Comparison of ENCODE assay signal across 14 cellular contexts in the genomic region with DNA sequence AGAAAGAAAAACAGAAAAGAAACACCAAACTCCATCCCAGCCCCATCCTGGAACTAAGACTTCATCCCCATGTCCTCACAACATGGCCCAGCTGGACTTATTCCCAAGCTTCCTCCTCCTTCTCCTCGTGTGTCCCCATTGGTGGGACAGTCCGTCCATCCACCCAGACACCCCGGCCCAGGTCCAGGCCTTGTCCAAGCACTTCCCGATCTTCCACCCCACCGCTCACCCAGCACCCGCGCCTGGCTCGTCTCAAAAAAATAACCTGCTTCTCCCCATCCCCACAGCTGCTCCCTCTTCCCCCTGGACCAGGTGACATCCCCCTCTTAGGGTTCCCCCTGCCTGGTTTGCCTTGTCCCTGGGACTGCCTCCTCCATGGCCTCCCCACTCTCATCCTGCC. TPM values are rescaled to one million over a fixed set of nuclear protein-coding genes. Genes with fewer than 3 reads are reported as not detected.
A peak's percentile ranks its signal among the peaks of the same experiment; 100 is the strongest.
DNase-seq lines count a peak whose midpoint lies in the region; ATAC-seq and TF ChIP-seq lines count a peak whose summit lies in the region.
"Had no signal": no experiment of that assay in that cellular context is flagged by ENCODE, and none has a peak within 500 bp of the region (broad histone marks: within the 10 kb centered on the region; RNA-seq: fewer than 3 reads in every experiment).

No MANE protein-coding gene starts in this region.

- no peak overlapping the region for H3K4me2 ChIP-seq in H9 (ENCODE audit: insufficient read depth, insufficient read length, low read length)

- H3K56ac ChIP-seq in H9 (ENCODE audit: insufficient read length, low read depth, low read length) = no peak overlapping the region

- H3T11ph ChIP-seq in H9 (ENCODE audit: low read length) = no peak overlapping the region

- H2AK5ac ChIP-seq in H9 (ENCODE audit: insufficient read length, low read length) = no peak overlapping the region

- intact Hi-C loops in CD4-positive, alpha-beta T cell (cut with DNase I, micrococcal nuclease) = no loop called here
- intact Hi-C loops in activated B cell treated with CpG ODN at 0.5 μM for 24 hours (cut with micrococcal nuclease) = no loop called here
- intact Hi-C loops in gastrocnemius medialis (cut with DNase I; ENCODE audit: low total_unique reads) = no loop called here
- intact Hi-C loops in activated CD8-positive, alpha-beta T cell treated with anti-CD3 and anti-CD28 coated beads for 36 hours (cut with micrococcal nuclease) = loop anchor here (10.0 kb wide), 1 partner anchor 71 kb away; no protein-coding TSS in a partner anchor

- POLR2A ChIA-PET in CD4-positive, alpha-beta T cell (lab: Charles Lee) = interaction anchor here (1.4 kb wide), 1 partner anchor 22 kb away, joined by 4 read pairs; the partner anchor contains the start of gene TRAPPC5
- POLR2A ChIA-PET in activated B cell treated with CpG ODN at 0.5 μM for 24 hours (lab: Charles Lee) = interaction anchor here (0.5 to 2.8 kb wide), 8 partner anchors 8 to 75 kb away, joined by 3 to 41 read pairs (median 4); partner anchors contain the start of genes PET100, TRAPPC5 and XAB2
- POLR2A ChIA-PET in activated CD8-positive, alpha-beta T cell treated with anti-CD3 and anti-CD28 coated beads for 36 hours (lab: Charles Lee) = no interaction called here

- H3K4me1 Mint-ChIP-seq in CD4-positive, alpha-beta T cell (ENCODE audit: low read depth) = peaks cover 45% of the 10 kb centered on the region
- H3K4me1 Mint-ChIP-seq in H9 (peaks cover 8 to 18% of the 10 kb centered on the region in 2 experiments), activated B cell treated with CpG ODN at 0.5 μM for 24 hours (peaks cover 97% of the 10 kb centered on the region)
- peaks cover 53% of the 10 kb centered on the region for H3K4me1 Mint-ChIP-seq in activated CD8-positive, alpha-beta T cell treated with anti-CD3 and anti-CD28 coated beads for 36 hours (ENCODE audit: low read depth)

- H3K4me3 ChIP-seq in neutrophil (ENCODE audit: low read depth in 1 of 2, low read length in 1 of 2) (no peak overlapping the region), gastrocnemius medialis (no peak overlapping the region)

- H3K27ac ChIP-seq in CD4-positive, alpha-beta T cell (ENCODE audit: low read depth, low read length) = no peak overlapping the region
- no peak overlapping the region for H3K27ac ChIP-seq in H9 (ENCODE audit: insufficient read length, low read depth, low read length)
- H3K27ac ChIP-seq in neutrophil = peak overlapping the region; percentile 99
- H3K27ac ChIP-seq in gastrocnemius medialis = no peak overlapping the region

- no peak overlapping the region for H3K18ac ChIP-seq in H9 (ENCODE audit: insufficient read length, low read depth, low read length)

- H2BK20ac ChIP-seq in H9 (ENCODE audit: low read depth, low read length, poor library complexity, severe bottlenecking) = no peak overlapping the region

- TF ChIP-seq CTCF in CD4-positive, alpha-beta T cell (IDR thresholded peaks at IDR 0.05) = no peak
- no peak for TF ChIP-seq CTCF in H9 (conservative IDR thresholded peaks at IDR 0.05)
- TF ChIP-seq CTCF in activated B cell treated with CpG ODN at 0.5 μM for 24 hours (IDR thresholded peaks at IDR 0.05) = no peak
- no peak for TF ChIP-seq CTCF in neutrophil (IDR thresholded peaks at IDR 0.05)
- no peak for TF ChIP-seq CTCF in gastrocnemius medialis (IDR thresholded peaks at IDR 0.05 in 4 of 5, conservative IDR thresholded peaks at IDR 0.05 in 1 of 5)
- TF ChIP-seq CTCF in activated CD8-positive, alpha-beta T cell treated with anti-CD3 and anti-CD28 coated beads for 36 hours (IDR thresholded peaks at IDR 0.05) = no peak

- in situ Hi-C loops in gastrocnemius medialis (cut with MboI; ENCODE audit: low sequenced_read_pairs in 4 of 4) = no loop called here

- peaks cover 10% of the 10 kb centered on the region for H3K27me3 Mint-ChIP-seq in CD4-positive, alpha-beta T cell
- H3K27me3 Mint-ChIP-seq in H9 (ENCODE audit: low read depth) = peaks cover 55% of the 10 kb centered on the region
- H3K27me3 Mint-ChIP-seq in activated B cell treated with CpG ODN at 0.5 μM for 24 hours = no peaks in the 10 kb centered on the region
- peaks cover 2% of the 10 kb centered on the region for H3K27me3 Mint-ChIP-seq in activated CD8-positive, alpha-beta T cell treated with anti-CD3 and anti-CD28 coated beads for 36 hours

- H2BK5ac ChIP-seq in H9 (ENCODE audit: insufficient read length, low read length) = no peak overlapping the region

- H3K27ac Mint-ChIP-seq in CD4-positive, alpha-beta T cell = peak overlapping the region; percentile 97
- H3K27ac Mint-ChIP-seq in H9 = 0 out of 7 replicates have a peak overlapping the region, but pooled peaks of 1 of the 3 experiments have one; percentile 22
- peak overlapping the region; percentile 97 for H3K27ac Mint-ChIP-seq in activated B cell treated with CpG ODN at 0.5 μM for 24 hours
- H3K27ac Mint-ChIP-seq in activated CD8-positive, alpha-beta T cell treated with anti-CD3 and anti-CD28 coated beads for 36 hours = no peak overlapping the region

- no peak overlapping the region; the same call in 1 of the 2 replicates for H3K14ac ChIP-seq in H9 (ENCODE audit: insufficient read depth, low read length)

- no peaks in the 10 kb centered on the region for H4K20me1 ChIP-seq in H9 (ENCODE audit: control insufficient read depth, insufficient read depth, insufficient read length)

- H2BK15ac ChIP-seq in H9 (ENCODE audit: low read depth, low read length) = no peak overlapping the region

- H3K23ac ChIP-seq in H9 (ENCODE audit: insufficient read length, low read depth, low read length) = no peak overlapping the region

- no peak for ATAC-seq in CD4-positive, alpha-beta T cell (ENCODE audit: poor library complexity)
- ATAC-seq in activated B cell treated with CpG ODN at 0.5 μM for 24 hours (ENCODE audit: low read depth) = no peak
- no peak for ATAC-seq in gastrocnemius medialis
- ATAC-seq in HG03039 (IDR thresholded peaks at IDR 0.05; ENCODE audit: unreplicated experiment) = no peak
- ATAC-seq in activated CD8-positive, alpha-beta T cell treated with anti-CD3 and anti-CD28 coated beads for 36 hours = no peak

- CTCF ChIA-PET in CD4-positive, alpha-beta T cell (lab: Charles Lee) = interaction anchor here (1.6 kb wide), 1 partner anchor 135 kb away, joined by 6 read pairs; no protein-coding TSS in a partner anchor
- CTCF ChIA-PET in activated B cell treated with CpG ODN at 0.5 μM for 24 hours (lab: Charles Lee) = interaction anchor here (2.8 kb wide), 1 partner anchor 23 kb away, joined by 8 read pairs; the partner anchor contains the start of gene TRAPPC5
- CTCF ChIA-PET in activated CD8-positive, alpha-beta T cell treated with anti-CD3 and anti-CD28 coated beads for 36 hours (lab: Charles Lee) = interaction anchor here (1.5 kb wide), 1 partner anchor 22 kb away, joined by 6 read pairs; the partner anchor contains the start of gene TRAPPC5

- H4K8ac ChIP-seq in H9 (replicated peaks; ENCODE audit: insufficient read length, low read depth, low read length) = no peak overlapping the region

- no peak overlapping the region for H4K5ac ChIP-seq in H9 (ENCODE audit: insufficient read length, low read depth, low read length)

- H3K4me3 Mint-ChIP-seq in CD4-positive, alpha-beta T cell = no peak overlapping the region
- H3K4me3 Mint-ChIP-seq in H9 (no peak overlapping the region), activated B cell treated with CpG ODN at 0.5 μM for 24 hours (no peak overlapping the region)
- H3K4me3 Mint-ChIP-seq in activated CD8-positive, alpha-beta T cell treated with anti-CD3 and anti-CD28 coated beads for 36 hours = no peak overlapping the region

- WGBS in H9 (ENCODE audit: extremely low coverage, insufficient read length, low lambda C conversion rate) = no CpG with 5 or more reads among the region's 8 CpGs

- H3K36me3 ChIP-seq in neutrophil (no peaks in the 10 kb centered on the region), gastrocnemius medialis (no peaks in the 10 kb centered on the region)
- H3K36me3 ChIP-seq: BE2C had no signal

- no peaks in the 10 kb centered on the region for H3K9me3 Mint-ChIP-seq in CD4-positive, alpha-beta T cell
- H3K9me3 Mint-ChIP-seq in H9 (no peaks in the 10 kb centered on the region), activated B cell treated with CpG ODN at 0.5 μM for 24 hours (no peaks in the 10 kb centered on the region)
- no peaks in the 10 kb centered on the region for H3K9me3 Mint-ChIP-seq in activated CD8-positive, alpha-beta T cell treated with anti-CD3 and anti-CD28 coated beads for 36 hours

- no peaks in the 10 kb centered on the region for H3K23me2 ChIP-seq in H9 (ENCODE audit: insufficient read length, low read depth, low read length, poor library complexity, severe bottlenecking)

- no peaks in the 10 kb centered on the region for H3K4me1 ChIP-seq in H9 (ENCODE audit: insufficient read depth, low read length)
- peaks cover 40 to 41% of the 10 kb centered on the region in 2 experiments for H3K4me1 ChIP-seq in neutrophil (ENCODE audit: control insufficient read depth in 1 of 2, insufficient read depth in 1 of 2, low read depth in 1 of 2, low read length in 1 of 2)
- H3K4me1 ChIP-seq in gastrocnemius medialis = no peaks in the 10 kb centered on the region
- H3K4me1 ChIP-seq: BE2C had no signal

- H2BK120ac ChIP-seq in H9 (ENCODE audit: low read depth, low read length, poor library complexity, severe bottlenecking) = no peak overlapping the region

- H3K27me3 ChIP-seq in CD4-positive, alpha-beta T cell (ENCODE audit: control insufficient read depth, insufficient read depth, low read length) = no peaks in the 10 kb centered on the region
- H3K27me3 ChIP-seq in H9 (ENCODE audit: insufficient read depth, low read length) = no peaks in the 10 kb centered on the region
- peaks cover 4% of the 10 kb centered on the region for H3K27me3 ChIP-seq in neutrophil
- H3K27me3 ChIP-seq in gastrocnemius medialis = peaks cover 0 to 9% (median 5%) of the 10 kb centered on the region in 3 donors

- no peak overlapping the region for H2BK12ac ChIP-seq in H9 (ENCODE audit: insufficient read length, low read depth, low read length)

- H3K79me1 ChIP-seq in H9 (ENCODE audit: insufficient read depth, low read depth, low read length, poor library complexity, severe bottlenecking) = no peaks in the 10 kb centered on the region

- H4K91ac ChIP-seq in H9 (ENCODE audit: insufficient read length, low read depth, low read length) = no peak overlapping the region

- no peak for TF ChIP-seq POLR2A in gastrocnemius medialis (IDR thresholded peaks at IDR 0.05)

- no peak overlapping the region for H3K9ac ChIP-seq in H9 (ENCODE audit: extremely low read depth, insufficient read length, low read length)

- no peak overlapping the region for H3K4ac ChIP-seq in H9 (ENCODE audit: low read depth, low read length)

- H3K9me3 ChIP-seq in CD4-positive, alpha-beta T cell (ENCODE audit: control insufficient read depth, low read length) = no peaks in the 10 kb centered on the region
- H3K9me3 ChIP-seq in H9 (ENCODE audit: control insufficient read depth, low read depth, low read length) (no peaks in the 10 kb centered on the region), neutrophil (no peaks in the 10 kb centered on the region), gastrocnemius medialis (no peaks in the 10 kb centered on the region)
- H3K9me3 ChIP-seq: BE2C had no signal

- no peaks in the 10 kb centered on the region for H3K36me3 Mint-ChIP-seq in CD4-positive, alpha-beta T cell (ENCODE audit: low read depth)
- H3K36me3 Mint-ChIP-seq in H9 (ENCODE audit: insufficient read depth in 1 of 3, low read depth in 3 of 3) (no peaks in the 10 kb centered on the region; a peak in 1 of 7 replicates), activated B cell treated with CpG ODN at 0.5 μM for 24 hours (ENCODE audit: low read depth) (peaks cover 14% of the 10 kb centered on the region)
- peaks cover 1% of the 10 kb centered on the region for H3K36me3 Mint-ChIP-seq in activated CD8-positive, alpha-beta T cell treated with anti-CD3 and anti-CD28 coated beads for 36 hours (ENCODE audit: low read depth)

- H2AFZ ChIP-seq in H9 (ENCODE audit: low read length) = no peak overlapping the region

- H3K79me2 ChIP-seq in H9 (ENCODE audit: insufficient read depth, low read length) = no peaks in the 10 kb centered on the region

- DNase-seq in CD4-positive, alpha-beta T cell = no peak
- peak; percentile 47 for DNase-seq in H9
- DNase-seq in activated B cell treated with CpG ODN at 0.5 μM for 24 hours = no peak
- no peak for DNase-seq in gastrocnemius medialis
- DNase-seq in foreskin melanocyte = no peak
- no peak for DNase-seq in activated CD8-positive, alpha-beta T cell treated with anti-CD3 and anti-CD28 coated beads for 36 hours
- DNase-seq: BE2C, DMS153, Karpas-422, NCI-H1930, NCI-H524, SHP77 had no signal

RNA-seq across cellular contexts. Expression of gene FCER2, which starts 1.4 kb away (rescaled TPM):
- not detected for total RNA-seq in CD4-positive, alpha-beta T cell
- not detected in 2 replicates for total RNA-seq in H9 (2021)
- 191 and 193 TPM in 2 replicates for total RNA-seq in activated B cell treated with CpG ODN at 0.5 μM for 24 hours
- total RNA-seq in gastrocnemius medialis = not detected
- 1 to 10 TPM; 3.0 to 3.7 TPM for total RNA-seq in activated CD8-positive, alpha-beta T cell treated with anti-CD3 and anti-CD28 coated beads for 36 hours

RNA-seq across cellular contexts. Expression of gene TRAPPC5, which starts 22.7 kb away (rescaled TPM):
- 10 to 100 TPM; 41.3 to 43.4 TPM for total RNA-seq in CD4-positive, alpha-beta T cell
- total RNA-seq in H9 (2021) = 77.4 and 87.8 TPM in 2 replicates
- total RNA-seq in activated B cell treated with CpG ODN at 0.5 μM for 24 hours = 110 and 123 TPM in 2 replicates
- total RNA-seq in gastrocnemius medialis = 100 to 1,000 TPM; 109 to 146 (median 126) TPM
- 10 to 100 TPM; 85.0 to 85.9 TPM for total RNA-seq in activated CD8-positive, alpha-beta T cell treated with anti-CD3 and anti-CD28 coated beads for 36 hours

RNA-seq across cellular contexts. Expression of gene MCEMP1, which starts 26.4 kb away (rescaled TPM):
- total RNA-seq in CD4-positive, alpha-beta T cell = under 1 TPM in 1 of 2 experiments, not detected in 1; 0.38 TPM
- 0.13 TPM in 1 of 2 replicates, not detected in the other for total RNA-seq in H9 (2021)
- total RNA-seq in activated B cell treated with CpG ODN at 0.5 μM for 24 hours = not detected in 2 replicates
- total RNA-seq in gastrocnemius medialis = 1 to 10 TPM in 1 of 4 donors, under 1 TPM in 1, not detected in 2; 0.16 to 1.2 TPM
- not detected for total RNA-seq in activated CD8-positive, alpha-beta T cell treated with anti-CD3 and anti-CD28 coated beads for 36 hours

RNA-seq across cellular contexts. Expression of gene CLEC4G, which starts 28.6 kb away (rescaled TPM):
- not detected for total RNA-seq in CD4-positive, alpha-beta T cell
- total RNA-seq in H9 (2021) = 0.26 TPM in 1 of 2 replicates, not detected in the other
- total RNA-seq in activated B cell treated with CpG ODN at 0.5 μM for 24 hours = 0.55 and 0.78 TPM in 2 replicates
- total RNA-seq in gastrocnemius medialis = under 1 TPM in 1 of 4 donors, not detected in 3; 0.86 TPM
- not detected for total RNA-seq in activated CD8-positive, alpha-beta T cell treated with anti-CD3 and anti-CD28 coated beads for 36 hours

RNA-seq across cellular contexts. Expression of gene RETN, which starts 34.5 kb away (rescaled TPM):
- total RNA-seq in CD4-positive, alpha-beta T cell = not detected
- total RNA-seq in H9 (2021) (not detected in 2 replicates), activated B cell treated with CpG ODN at 0.5 μM for 24 hours (not detected in 2 replicates), gastrocnemius medialis (1 to 10 TPM in 1 of 4 donors, not detected in 3; 1.2 TPM)
- not detected for total RNA-seq in activated CD8-positive, alpha-beta T cell treated with anti-CD3 and anti-CD28 coated beads for 36 hours

Comparison
In these comparisons a context has a peak if more than half of its experiments do, and no peak if none do; other contexts are left out.
1. RNA of gene FCER2, which starts 1.4 kb away (total RNA-seq): 191 to 193 TPM in activated B cell treated with CpG ODN at 0.5 μM for 24 hours; 3.0 to 3.7 TPM in activated CD8-positive, alpha-beta T cell treated with anti-CD3 and anti-CD28 coated beads for 36 hours, not detected in CD4-positive, alpha-beta T cell, not detected in H9 and not detected in gastrocnemius medialis; every median in the first group is over 10 times any median in the second.